Comparison of ENCODE assay signal across 18 cellular contexts in the genomic region with DNA sequence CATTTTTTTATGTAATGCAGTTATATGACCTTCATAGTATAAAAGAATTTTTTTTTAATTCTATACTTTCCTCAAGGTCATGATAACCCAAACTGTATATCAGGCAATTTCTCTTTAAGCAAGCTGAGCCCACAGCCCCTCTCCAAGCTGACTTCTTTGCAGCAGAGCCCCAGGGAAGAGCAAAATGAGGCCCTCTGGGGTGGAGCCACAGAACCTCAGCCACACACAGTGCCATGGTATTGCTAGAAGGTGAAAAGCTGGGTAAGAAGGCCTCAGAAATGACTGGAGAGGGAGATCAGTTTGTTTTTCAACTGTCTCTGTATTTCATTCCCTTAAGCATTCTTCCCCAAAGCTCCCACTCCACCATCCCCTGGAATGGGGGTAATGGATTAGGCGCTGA.
"Had no signal": no experiment of that assay in that cellular context is flagged by ENCODE, and none has a peak within 500 bp of the region (broad histone marks: within the 10 kb centered on the region; RNA-seq: fewer than 3 reads in every experiment).

No MANE protein-coding gene starts in this region.

- H3K4me1 ChIP-seq: prostate gland, uterus had no signal

- H3K27ac ChIP-seq: dorsolateral prefrontal cortex, esophagus muscularis mucosa, prostate gland, spleen, thoracic aorta, uterus had no signal

- ATAC-seq: left colon; sciatic nerve; stimulated activated naive CD8-positive, alpha-beta T cell treated with anti-CD3 and anti-CD28 coated beads, Interleukin-15, amount 100 ng/mL, for 72 hours; T-helper 17 cell; WTC11 had no signal

- H3K36me3 ChIP-seq: esophagus muscularis mucosa, prostate gland, spleen, thoracic aorta, uterus had no signal

- H3K27me3 ChIP-seq: dorsolateral prefrontal cortex, esophagus muscularis mucosa, spleen, uterus had no signal

- H3K4me3 ChIP-seq: dorsolateral prefrontal cortex, esophagus muscularis mucosa, mucosa of descending colon, prostate gland, spleen, thoracic aorta, uterus had no signal

- DNase-seq: activated CD4-positive, alpha-beta T cell treated with anti-CD3 and anti-CD28 coated beads, Interleukin-2, amount 10 ng/mL, durations not matched to agents 7 days and 5 days; activated CD8-positive, alpha-beta memory T cell treated with anti-CD3 and anti-CD28 coated beads for 24 hours; activated effector memory CD4-positive, alpha-beta T cell treated with anti-CD3 and anti-CD28 coated beads, Interleukin-2, amount 50 U/mL, for 16 hours; anterior cingulate cortex; dorsolateral prefrontal cortex; left colon; mucosa of descending colon; occipital lobe; spleen; stimulated activated CD4-positive, alpha-beta T cell treated with anti-CD3 and anti-CD28 coated beads, Interleukin-1b, Interleukin-23, amount 100 ng/mL, for 48 hours; stimulated activated naive CD8-positive, alpha-beta T cell treated with anti-CD3 and anti-CD28 coated beads, Interleukin-15, amount 100 ng/mL, for 72 hours; T-helper 17 cell; uterus had no signal

- H3K9me3 ChIP-seq: esophagus muscularis mucosa, mucosa of descending colon, prostate gland, spleen, thoracic aorta, uterus had no signal
